Comparison of ENCODE assay signal across 20 cellular contexts in genomic region chr9:101093620-101094019, GRCh38.
DNase-seq lines count a peak whose midpoint lies in the region; FAIRE-seq and TF ChIP-seq lines count a peak whose summit lies in the region.
"Had no signal": no experiment of that assay in that cellular context is flagged by ENCODE, and none has a peak within 500 bp of the region (broad histone marks: within the 10 kb centered on the region; RNA-seq: fewer than 3 reads in every experiment).

No MANE protein-coding gene starts in this region.

- no peaks in the 10 kb centered on the region for H3K9me3 ChIP-seq in mammary epithelial cell (replicated peaks; ENCODE audit: insufficient read depth, low read length)
- H3K9me3 ChIP-seq: Caco-2, ovary, transverse colon had no signal

- in situ Hi-C loops in mammary epithelial cell (cut with MboI; ENCODE audit: low sequenced_read_pairs in 2 of 2) = no loop called here

- intact Hi-C loops in mammary epithelial cell (cut with micrococcal nuclease) = no loop called here

- peak; percentile 44 for DNase-seq in M059J (ENCODE audit: low read depth)
- peak; percentile 5 for DNase-seq in mammary epithelial cell
- peak; percentile 7 for DNase-seq in iris pigment epithelial cell (ENCODE audit: low read depth)
- peak; percentile 4 for DNase-seq in retinal pigment epithelial cell (ENCODE audit: low read depth)
- DNase-seq in GM12891 (ENCODE audit: insufficient read length, low spot score) = no peak
- DNase-seq in NCI-H345 (lab: John Stamatoyannopoulos, UW) = no peak
- DNase-seq in HEK293T (ENCODE audit: extremely low spot score) = no peak
- DNase-seq: activated CD4-positive, alpha-beta T cell treated with anti-CD3 and anti-CD28 coated beads for 36 hours; activated naive CD8-positive, alpha-beta T cell treated with anti-CD3 and anti-CD28 coated beads, Interleukin-2, amount 50 U/mL, for 24 hours; Caco-2; naive B cell; NCI-H1436 treated with DMSO at 0.1 percent for 48 hours; NCI-H2171 treated with DMSO at 0.1 percent for 48 hours; ovary; stimulated activated naive CD8-positive, alpha-beta T cell treated with anti-CD3 and anti-CD28 coated beads, Interleukin-15, Interleukin-2, amounts not matched to agents 100 U/mL and 50 U/mL, for 24 hours; transverse colon had no signal

- no peaks in the 10 kb centered on the region for H3K27me3 ChIP-seq in mammary epithelial cell (ENCODE audit: insufficient read depth, low read length)
- H3K27me3 ChIP-seq: ovary, transverse colon had no signal

- H3K9ac ChIP-seq in mammary epithelial cell (ENCODE audit: insufficient read depth, low read length) = no peak overlapping the region

- no peak overlapping the region for H3K27ac ChIP-seq in mammary epithelial cell (ENCODE audit: insufficient read depth, low read depth, low read length)
- H3K27ac ChIP-seq: ovary, transverse colon had no signal

- dilution Hi-C loops in mammary epithelial cell (cut with HindIII; ENCODE audit: low sequenced_read_pairs) = no loop called here

- no peak for TF ChIP-seq CTCF in mammary epithelial cell (conservative IDR thresholded peaks at IDR 0.05 in 1 of 2, IDR thresholded peaks at IDR 0.05 in 1 of 2; ENCODE audit: extremely low read depth in 1 of 2, insufficient read depth in 1 of 2, low read depth in 1 of 2, low read length in 2 of 2)
- TF ChIP-seq CTCF in retinal pigment epithelial cell (conservative IDR thresholded peaks at IDR 0.05; ENCODE audit: low read depth, low read length) = no peak

- H3K79me2 ChIP-seq in mammary epithelial cell (ENCODE audit: insufficient read depth, low read length) = no peaks in the 10 kb centered on the region

- H3K4me3 ChIP-seq in mammary epithelial cell (replicated peaks in 1 of 3; ENCODE audit: insufficient read depth in 1 of 3, low read depth in 2 of 3, low read length in 3 of 3) = no peak overlapping the region
- no peak overlapping the region for H3K4me3 ChIP-seq in retinal pigment epithelial cell (ENCODE audit: low read length)
- H3K4me3 ChIP-seq: lung, ovary, transverse colon had no signal

- no peak for FAIRE-seq in GM12891 (lab: Jason Lieb, UNC)
- FAIRE-seq: G401.6, GM19239, H1 had no signal

- CTCF ChIA-PET in mammary epithelial cell (lab: Charles Lee; ENCODE audit: low non-redundant PET) = no interaction called here
- CTCF ChIA-PET in HEK293T (lab: Yijun Ruan, JAX) = no interaction called here

- BruUV-seq in mammary epithelial cell (replicated peaks; lab: Mats Ljungman, UMichigan) = no TSS peak

- TF ChIP-seq POLR2A in GM12891 (IDR thresholded peaks at IDR 0.05; ENCODE audit: low read depth, low read length) = no peak

- POLR2A ChIA-PET in HEK293T (lab: Yijun Ruan, JAX) = no interaction called here

- H3K4me2 ChIP-seq in mammary epithelial cell (ENCODE audit: insufficient read depth, low read depth, low read length) = no peak overlapping the region

- H4K20me1 ChIP-seq in mammary epithelial cell (ENCODE audit: insufficient read depth, low read length) = no peaks in the 10 kb centered on the region

- no peaks in the 10 kb centered on the region for H3K36me3 ChIP-seq in mammary epithelial cell (ENCODE audit: insufficient read depth, low read length)
- H3K36me3 ChIP-seq: ovary, transverse colon had no signal

- H3K4me1 ChIP-seq in mammary epithelial cell (ENCODE audit: insufficient read depth, low read length) = no peaks in the 10 kb centered on the region
- H3K4me1 ChIP-seq: Caco-2, transverse colon had no signal

- no peak overlapping the region for H2AFZ ChIP-seq in mammary epithelial cell (ENCODE audit: low read depth, low read length)

TF ChIP-seq in GM12891, 5 proteins besides CTCF, POLR2A, EP300 and RAD21:
- TF ChIP-seq SPI1 (IDR thresholded peaks at IDR 0.05; ENCODE audit: low read depth, low read length) (no peak), POU2F2 (IDR thresholded peaks at IDR 0.05; ENCODE audit: low read depth, low read length) (no peak), TAF1 (IDR thresholded peaks at IDR 0.05; ENCODE audit: low read depth, low read length) (no peak), POLR2AphosphoS5 (IDR thresholded peaks at IDR 0.05; ENCODE audit: low read depth, low read length) (no peak), PAX5 (IDR thresholded peaks at IDR 0.05; ENCODE audit: insufficient read depth, low read length, severe bottlenecking) (no peak)

TF ChIP-seq in HEK293T, 16 proteins besides CTCF, POLR2A, EP300 and RAD21:
- TF ChIP-seq ARNT (IDR thresholded peaks at IDR 0.05) (no peak), FOXA1 (IDR thresholded peaks at IDR 0.05) (no peak), PKNOX1 (IDR thresholded peaks at IDR 0.05) (no peak), HDGF (IDR thresholded peaks at IDR 0.05; ENCODE audit: borderline replicate concordance) (no peak), LEF1 (IDR thresholded peaks at IDR 0.05; ENCODE audit: borderline replicate concordance) (no peak), ZNF384 (IDR thresholded peaks at IDR 0.05) (no peak), FOXK2 (IDR thresholded peaks at IDR 0.05) (no peak), L3MBTL2 (conservative IDR thresholded peaks at IDR 0.05) (no peak), ELF4 (IDR thresholded peaks at IDR 0.05) (no peak), CTBP1 (IDR thresholded peaks at IDR 0.05; ENCODE audit: borderline replicate concordance) (no peak), SUZ12 (IDR thresholded peaks at IDR 0.05) (no peak), NFRKB (IDR thresholded peaks at IDR 0.05) (no peak), BHLHE40 (IDR thresholded peaks at IDR 0.05; ENCODE audit: borderline replicate concordance) (no peak)
TF ChIP-seq in HEK293T: peak in this region for 0.

Comparison
In these comparisons a context has a peak if more than half of its experiments do, and no peak if none do; other contexts are left out.
1. DNase-seq: peak in M059J (single experiment), mammary epithelial cell (single experiment), iris pigment epithelial cell (single experiment) and retinal pigment epithelial cell (single experiment); none in GM12891 (single experiment), NCI-H345 (single experiment) and HEK293T (single experiment).